ENCODE assay signal across 13 cellular contexts in genomic region chr3:185760550-185760949, GRCh38.
A peak's percentile ranks its signal among the peaks of the same experiment; 100 is the strongest.
DNase-seq lines count a peak whose midpoint lies in the region; ATAC-seq and TF ChIP-seq lines count a peak whose summit lies in the region.
"Had no signal": no experiment of that assay in that cellular context is flagged by ENCODE, and none has a peak within 500 bp of the region (broad histone marks: within the 10 kb centered on the region; RNA-seq: fewer than 3 reads in every experiment).

No MANE protein-coding gene starts in this region.

- H3K9me3 Mint-ChIP-seq in HFFc6: peaks cover 5% of the 10 kb centered on the region; the same call in 1 of the 2 replicates
- peaks cover 4 to 19% (median 9%) of the 10 kb centered on the region in 5 experiments for H3K9me3 Mint-ChIP-seq in brain
- no peaks in the 10 kb centered on the region for H3K9me3 Mint-ChIP-seq in CD8-positive, alpha-beta T cell

- DNase-seq in HFFc6: no peak
- DNase-seq in iPS-NIHi11 (ENCODE audit: low spot score): peak; percentile 29
- no peak for DNase-seq in CD8-positive, alpha-beta T cell
- no peak for DNase-seq in NCI-H2196 (lab: John Stamatoyannopoulos, UW; ENCODE audit: unreplicated experiment)
- DNase-seq: activated CD4-positive, alpha-beta T cell treated with anti-CD3 and anti-CD28 coated beads, Interleukin-2, amount 50 U/mL, for 4 hours; CD4-positive, CD25-positive, alpha-beta regulatory T cell; central memory CD4-positive, alpha-beta T cell; stomach had no signal

- H3K4me1 Mint-ChIP-seq in HFFc6 (ENCODE audit: low read depth) (peaks cover 93% of the 10 kb centered on the region), brain (peaks cover 78% of the 10 kb centered on the region)
- peaks cover 2% of the 10 kb centered on the region for H3K4me1 Mint-ChIP-seq in CD8-positive, alpha-beta T cell (ENCODE audit: low read depth)
- H3K4me1 Mint-ChIP-seq: CD4-positive, CD25-positive, alpha-beta regulatory T cell had no signal

- H3K4me3 Mint-ChIP-seq in HFFc6: peak overlapping the region; percentile 75
- peak overlapping the region in 4 of 5 experiments; percentile 45 to 68 (median 56) for H3K4me3 Mint-ChIP-seq in brain
- no peak overlapping the region for H3K4me3 Mint-ChIP-seq in CD8-positive, alpha-beta T cell
- H3K4me3 Mint-ChIP-seq: CD4-positive, CD25-positive, alpha-beta regulatory T cell had no signal

- peaks cover 22% of the 10 kb centered on the region for H3K36me3 Mint-ChIP-seq in HFFc6 (ENCODE audit: low read depth)
- peaks cover 30% of the 10 kb centered on the region for H3K36me3 Mint-ChIP-seq in brain
- no peaks in the 10 kb centered on the region for H3K36me3 Mint-ChIP-seq in CD8-positive, alpha-beta T cell
- H3K36me3 Mint-ChIP-seq: CD4-positive, CD25-positive, alpha-beta regulatory T cell had no signal

- ATAC-seq in GM21737 (IDR thresholded peaks at IDR 0.05; ENCODE audit: unreplicated experiment): no peak
- no peak for ATAC-seq in HG02759 (IDR thresholded peaks at IDR 0.05; ENCODE audit: unreplicated experiment)
- no peak for ATAC-seq in CD8-positive, alpha-beta T cell
- ATAC-seq: esophagus mucosa had no signal

- H3K4me1 ChIP-seq in skeletal muscle tissue (ENCODE audit: control insufficient read depth in 3 of 3, insufficient read depth in 3 of 3, low read length in 3 of 3): peaks cover 19 to 51% (median 27%) of the 10 kb centered on the region in 3 donors
- H3K4me1 ChIP-seq in CD8-positive, alpha-beta T cell (ENCODE audit: insufficient read depth, low read length): no peaks in the 10 kb centered on the region

- peak overlapping the region; percentile 87 for H3K27ac ChIP-seq in skeletal muscle tissue (ENCODE audit: low read depth, low read length)
- H3K27ac ChIP-seq in CD8-positive, alpha-beta T cell (ENCODE audit: low read depth, low read length): no peak overlapping the region

- H3K27ac Mint-ChIP-seq in HFFc6: peak overlapping the region; percentile 80
- H3K27ac Mint-ChIP-seq in brain: peak overlapping the region in 3 of 5 experiments; percentile 22 to 83 (median 80)
- no peak overlapping the region for H3K27ac Mint-ChIP-seq in CD8-positive, alpha-beta T cell
- H3K27ac Mint-ChIP-seq: CD4-positive, CD25-positive, alpha-beta regulatory T cell had no signal

- POLR2A ChIA-PET in CD8-positive, alpha-beta T cell (lab: Charles Lee): no interaction called here

- H3K9ac ChIP-seq in skeletal muscle tissue (ENCODE audit: low read depth in 1 of 3, low read length in 3 of 3): peak overlapping the region; percentile 63 to 80 (median 78)

- CTCF ChIA-PET in CD8-positive, alpha-beta T cell (lab: Charles Lee): no interaction called here

- no peaks in the 10 kb centered on the region for H3K36me3 ChIP-seq in skeletal muscle tissue (ENCODE audit: control insufficient read depth in 3 of 3, insufficient read depth in 3 of 3, low read length in 3 of 3)
- H3K36me3 ChIP-seq in CD8-positive, alpha-beta T cell (ENCODE audit: insufficient read depth, low read length): no peaks in the 10 kb centered on the region
- H3K36me3 ChIP-seq: stomach had no signal

- H3K27me3 Mint-ChIP-seq in HFFc6 (ENCODE audit: insufficient read depth): peaks cover 4% of the 10 kb centered on the region
- no peaks in the 10 kb centered on the region for H3K27me3 Mint-ChIP-seq in brain
- H3K27me3 Mint-ChIP-seq in CD8-positive, alpha-beta T cell (ENCODE audit: low read depth): peaks cover 15% of the 10 kb centered on the region

- intact Hi-C loops in CD8-positive, alpha-beta T cell (cut with DNase I, micrococcal nuclease): no loop called here

- H3K9me3 ChIP-seq in skeletal muscle tissue (ENCODE audit: control insufficient read depth in 3 of 3, low read length in 3 of 3): no peaks in the 10 kb centered on the region
- no peaks in the 10 kb centered on the region for H3K9me3 ChIP-seq in CD8-positive, alpha-beta T cell (ENCODE audit: low read length)
- H3K9me3 ChIP-seq: stomach had no signal

- TF ChIP-seq CTCF in HFFc6 (IDR thresholded peaks at IDR 0.05): no peak
- TF ChIP-seq CTCF in brain (conservative IDR thresholded peaks at IDR 0.05): no peak
- TF ChIP-seq CTCF in CD8-positive, alpha-beta T cell (IDR thresholded peaks at IDR 0.05): no peak

- H3K4me3 ChIP-seq in skeletal muscle tissue (ENCODE audit: low read length in 3 of 3): peak overlapping the region; percentile 45 to 65 (median 57)
- H3K4me3 ChIP-seq in CD8-positive, alpha-beta T cell (ENCODE audit: low read depth, low read length): no peak overlapping the region
- H3K4me3 ChIP-seq: stomach had no signal

- no peaks in the 10 kb centered on the region for H3K27me3 ChIP-seq in skeletal muscle tissue (ENCODE audit: control insufficient read depth in 3 of 3, insufficient read depth in 3 of 3, low read length in 3 of 3)
- H3K27me3 ChIP-seq in CD8-positive, alpha-beta T cell (ENCODE audit: insufficient read depth, low read length): no peaks in the 10 kb centered on the region
